In genomic region chr19:16572332-16573211, GRCh38 we compare ENCODE assay signal across 1 cellular context.
A peak's percentile ranks its signal among the peaks of the same experiment; 100 is the strongest.
TF ChIP-seq lines count a peak whose summit lies in the region.

SLC35E1 (minus strand) TSS chr19:16572415; CDS start chr19:16572364, 51 bp downstream.

TF ChIP-seq in HepG2, 621 proteins besides CTCF, POLR2A, EP300 and RAD21 (continued from another document and continues in another):
- TF ChIP-seq ZBTB2 (CRISPR knock-in tag; IDR thresholded peaks at IDR 0.05; ENCODE audit: low read depth) = peak; percentile 95
- TF ChIP-seq RAD51 (IDR thresholded peaks at IDR 0.05; ENCODE audit: borderline replicate concordance) = no peak
- no peak for TF ChIP-seq ATRX (CRISPR knock-in tag; IDR thresholded peaks at IDR 0.05; ENCODE audit: borderline replicate concordance)
- TF ChIP-seq ZNF280B (CRISPR knock-in tag; IDR thresholded peaks at IDR 0.05; ENCODE audit: borderline replicate concordance) = no peak; the same call in 1 of the 2 replicates
- TF ChIP-seq REST (IDR thresholded peaks at IDR 0.05; ENCODE audit: borderline replicate concordance in 1 of 2, low read depth in 1 of 2, low read length in 2 of 2) = peak in 1 of 2 experiments; percentile 45; a peak in 1 of 4 replicates
- peak; percentile 97 for TF ChIP-seq CREM (IDR thresholded peaks at IDR 0.05)
- peak; percentile 97 for TF ChIP-seq CREM (CRISPR knock-in tag; IDR thresholded peaks at IDR 0.05)
- TF ChIP-seq ZNF615 (CRISPR knock-in tag; IDR thresholded peaks at IDR 0.05; ENCODE audit: borderline replicate concordance) = no peak
- TF ChIP-seq TAF1 (CRISPR knock-in tag; IDR thresholded peaks at IDR 0.05) = peak; percentile 98
- peak; percentile 35 for TF ChIP-seq AGO2 (optimal IDR thresholded peaks at IDR 0.05; ENCODE audit: low read depth, low read length)
- TF ChIP-seq ZNF597 (CRISPR knock-in tag; IDR thresholded peaks at IDR 0.05) = 0 out of 2 replicates have a peak, but pooled peaks have one; percentile 33
- peak; percentile 35; the same call in 1 of the 2 replicates for TF ChIP-seq FOXO1 (CRISPR knock-in tag; IDR thresholded peaks at IDR 0.05)
- no peak for TF ChIP-seq ZBTB7A (CRISPR knock-in tag; IDR thresholded peaks at IDR 0.05)
- TF ChIP-seq KAT2B (IDR thresholded peaks at IDR 0.05; ENCODE audit: borderline replicate concordance, low read depth, low read length) = no peak
- no peak for TF ChIP-seq ZNF562 (CRISPR knock-in tag; IDR thresholded peaks at IDR 0.05; ENCODE audit: borderline replicate concordance)
- peak in 1 of 2 experiments; percentile 67; a peak in 2 of 4 replicates for TF ChIP-seq KLF16 (CRISPR knock-in tag; IDR thresholded peaks at IDR 0.05)
- TF ChIP-seq FOXO4 (CRISPR knock-in tag; conservative IDR thresholded peaks at IDR 0.05) = no peak
- no peak; the same call in none of the 2 replicates for TF ChIP-seq ISL2 (CRISPR knock-in tag; IDR thresholded peaks at IDR 0.05)
- no peak for TF ChIP-seq ZNF780A (CRISPR knock-in tag; IDR thresholded peaks at IDR 0.05)
- no peak for TF ChIP-seq JDP2 (CRISPR knock-in tag; IDR thresholded peaks at IDR 0.05; ENCODE audit: borderline replicate concordance)
- peak; percentile 28; the same call in 1 of the 2 replicates for TF ChIP-seq BCL6 (CRISPR knock-in tag; IDR thresholded peaks at IDR 0.05)
- TF ChIP-seq POGK (CRISPR knock-in tag; conservative IDR thresholded peaks at IDR 0.05) = peak; percentile 55; the same call in 1 of the 2 replicates
- peak; percentile 72; the same call in 1 of the 2 replicates for TF ChIP-seq HDAC2 (CRISPR knock-in tag; IDR thresholded peaks at IDR 0.05)
- 0 out of 2 replicates have a peak, but pooled peaks have one; percentile 49 for TF ChIP-seq ZNF317 (CRISPR knock-in tag; IDR thresholded peaks at IDR 0.05)
- peak; percentile 48; the same call in 1 of the 2 replicates for TF ChIP-seq ZBTB4 (CRISPR knock-in tag; IDR thresholded peaks at IDR 0.05; ENCODE audit: borderline replicate concordance)
- TF ChIP-seq ZNF160 (CRISPR knock-in tag; IDR thresholded peaks at IDR 0.05) = no peak
- TF ChIP-seq ZNF124 (CRISPR knock-in tag; IDR thresholded peaks at IDR 0.05) = peak; percentile 51; the same call in 1 of the 2 replicates
- TF ChIP-seq MTA3 (CRISPR knock-in tag; IDR thresholded peaks at IDR 0.05) = no peak
- no peak for TF ChIP-seq NAIF1 (CRISPR knock-in tag; IDR thresholded peaks at IDR 0.05; ENCODE audit: borderline replicate concordance)
- TF ChIP-seq ERF (CRISPR knock-in tag; IDR thresholded peaks at IDR 0.05) = peak; percentile 62
- TF ChIP-seq HNRNPL (IDR thresholded peaks at IDR 0.05; ENCODE audit: low read depth, low read length) = no peak
- TF ChIP-seq MYNN (CRISPR knock-in tag; IDR thresholded peaks at IDR 0.05; ENCODE audit: low read depth) = no peak
- TF ChIP-seq ADNP (CRISPR knock-in tag; IDR thresholded peaks at IDR 0.05) = no peak
- no peak for TF ChIP-seq ZBTB3 (CRISPR knock-in tag; IDR thresholded peaks at IDR 0.05; ENCODE audit: borderline replicate concordance, low read depth)
- no peak for TF ChIP-seq EHMT2 (IDR thresholded peaks at IDR 0.05; ENCODE audit: borderline replicate concordance, low read depth, low read length)
- TF ChIP-seq YEATS4 (CRISPR knock-in tag; IDR thresholded peaks at IDR 0.05; ENCODE audit: borderline replicate concordance) = peak; percentile 92
- TF ChIP-seq HOXA5 (CRISPR knock-in tag; IDR thresholded peaks at IDR 0.05) = peak; percentile 90
- TF ChIP-seq AKNA (CRISPR knock-in tag; IDR thresholded peaks at IDR 0.05; ENCODE audit: borderline replicate concordance) = peak; percentile 73; the same call in 1 of the 2 replicates
- peak; percentile 79 for TF ChIP-seq MAX (IDR thresholded peaks at IDR 0.05)
- TF ChIP-seq MIXL1 (CRISPR knock-in tag; IDR thresholded peaks at IDR 0.05) = no peak
- TF ChIP-seq MZF1 (CRISPR knock-in tag; IDR thresholded peaks at IDR 0.05; ENCODE audit: borderline replicate concordance) = no peak
- 0 out of 2 replicates have a peak, but pooled peaks have one; percentile 19 for TF ChIP-seq SNAI1 (CRISPR knock-in tag; IDR thresholded peaks at IDR 0.05; ENCODE audit: borderline replicate concordance)
- peak; percentile 32; the same call in 1 of the 2 replicates for TF ChIP-seq DR1 (CRISPR knock-in tag; IDR thresholded peaks at IDR 0.05)
- TF ChIP-seq AKAP8 (CRISPR knock-in tag; IDR thresholded peaks at IDR 0.05) = 0 out of 2 replicates have a peak, but pooled peaks have one; percentile 30
